23 cellular contexts compared by ENCODE assay signal in the genomic region with DNA sequence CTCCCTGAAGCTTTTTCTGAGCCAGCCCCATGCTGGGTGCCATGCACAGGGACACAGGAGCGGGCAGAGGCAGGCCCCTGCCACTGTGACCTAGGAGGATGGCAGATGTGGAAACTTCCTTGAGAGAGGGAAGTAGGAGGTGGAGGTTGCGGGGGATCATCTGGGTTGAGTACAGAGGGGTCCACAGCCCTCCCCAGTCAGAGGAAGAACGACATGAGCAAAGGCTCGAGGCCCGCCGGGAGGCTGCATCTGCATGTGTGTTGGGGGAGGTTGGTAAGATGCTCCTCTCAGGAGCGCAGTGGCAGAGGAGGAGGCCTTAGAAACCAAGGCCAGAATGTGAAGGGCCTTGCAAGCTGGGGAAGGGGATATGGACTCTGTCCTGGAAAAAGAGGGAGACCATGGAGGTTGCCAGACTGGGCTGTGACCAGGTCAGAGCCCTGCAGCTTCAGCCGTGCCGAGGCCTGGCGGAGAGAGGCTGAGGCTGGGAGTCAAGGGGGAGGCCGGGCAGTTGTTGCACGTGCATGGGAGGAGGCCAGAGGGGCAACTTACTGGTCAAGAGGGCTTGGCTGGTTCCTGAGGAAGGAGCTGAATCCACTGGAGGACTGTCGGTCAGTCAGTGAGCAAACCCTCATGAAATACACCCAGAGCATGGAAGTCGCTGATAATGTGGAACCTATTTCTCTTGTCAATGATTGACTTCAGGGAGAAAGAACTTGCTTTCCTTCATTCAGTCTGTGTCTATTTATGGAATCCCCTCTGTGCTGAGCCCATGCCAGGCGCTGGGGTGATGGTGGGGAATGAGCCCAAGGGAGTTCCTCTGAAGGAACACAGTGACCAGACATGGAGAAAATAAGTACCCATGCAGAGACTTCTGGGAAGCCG. TPM values are rescaled to one million over a fixed set of nuclear protein-coding genes. Genes with fewer than 3 reads are reported as not detected.
DNase-seq lines count a peak whose midpoint lies in the region; ATAC-seq and TF ChIP-seq lines count a peak whose summit lies in the region.
"Had no signal": no experiment of that assay in that cellular context is flagged by ENCODE, and none has a peak within 500 bp of the region (broad histone marks: within the 10 kb centered on the region; RNA-seq: fewer than 3 reads in every experiment).

No MANE protein-coding gene starts in this region.

- H3K9me3 Mint-ChIP-seq in brain (peaks cover 3 to 11% (median 7%) of the 10 kb centered on the region in 5 experiments), neural crest cell (no peaks in the 10 kb centered on the region)
- H3K9me3 Mint-ChIP-seq: activated CD4-positive, alpha-beta memory T cell treated with anti-CD3 and anti-CD28 coated beads for 36 hours had no signal

- H3K27me3 Mint-ChIP-seq in brain, result no peaks in the 10 kb centered on the region
- H3K27me3 Mint-ChIP-seq in neural crest cell (ENCODE audit: low read depth), result no peaks in the 10 kb centered on the region
- H3K27me3 Mint-ChIP-seq: activated CD4-positive, alpha-beta memory T cell treated with anti-CD3 and anti-CD28 coated beads for 36 hours; CD4-positive, alpha-beta memory T cell; stimulated activated memory B cell treated with anti-CD40 and anti-IgM and Interleukin-4, amounts not matched to agents 10 μg/mL and 1 μg/mL and 100 μg/mL, for 72 hours had no signal

- H3K4me1 Mint-ChIP-seq in brain (peaks cover 6% of the 10 kb centered on the region), neural crest cell (peaks cover 7% of the 10 kb centered on the region)

- ATAC-seq in GM21529 (IDR thresholded peaks at IDR 0.05; ENCODE audit: unreplicated experiment), result no peak
- ATAC-seq: stimulated activated memory B cell treated with anti-CD40 and anti-IgM and Interleukin-4, amounts not matched to agents 10 μg/mL and 1 μg/mL and 100 μg/mL, for 72 hours had no signal

- DNase-seq in cardiac muscle cell (ENCODE audit: low read depth in 1 of 2, low spot score in 1 of 2) (no peak), neural crest cell (ENCODE audit: low read depth, low spot score) (no peak), tibial artery (peak; percentile 46 to 81), NCI-H2227 (lab: John Stamatoyannopoulos, UW; ENCODE audit: unreplicated experiment) (no peak), DMS79 treated with DMSO at 0.1 percent for 48 hours (lab: John Stamatoyannopoulos, UW) (no peak)
- DNase-seq: activated CD4-positive, alpha-beta memory T cell treated with anti-CD3 and anti-CD28 coated beads for 36 hours; activated CD4-positive, CD25-positive, alpha-beta regulatory T cell; activated gamma-delta T cell treated with Interleukin-2 at 50 U/mL for 16 hours; CD4-positive, alpha-beta memory T cell; erythroblast; foreskin fibroblast; hippocampal formation; KBM-7; NCI-H146; NCI-H69; stimulated activated CD4-positive, alpha-beta T cell treated with anti-CD3 and anti-CD28 coated beads, Interleukin-1b, Interleukin-23, amount 100 ng/mL, for 48 hours had no signal

- H3K9me3 ChIP-seq in cardiac muscle cell (ENCODE audit: low read depth) (no peaks in the 10 kb centered on the region), tibial artery (no peaks in the 10 kb centered on the region)
- H3K9me3 ChIP-seq: adrenal gland, suprapubic skin had no signal

- no peaks in the 10 kb centered on the region for H3K27me3 ChIP-seq in cardiac muscle cell
- H3K27me3 ChIP-seq in tibial artery, result no peaks in the 10 kb centered on the region
- H3K27me3 ChIP-seq: adrenal gland, suprapubic skin had no signal

- H3K4me3 Mint-ChIP-seq in brain (no peak overlapping the region), neural crest cell (no peak overlapping the region)
- H3K4me3 Mint-ChIP-seq: activated CD4-positive, alpha-beta memory T cell treated with anti-CD3 and anti-CD28 coated beads for 36 hours; CD4-positive, alpha-beta memory T cell; stimulated activated memory B cell treated with anti-CD40 and anti-IgM and Interleukin-4, amounts not matched to agents 10 μg/mL and 1 μg/mL and 100 μg/mL, for 72 hours had no signal

- H3K4me3 ChIP-seq in cardiac muscle cell (no peak overlapping the region), tibial artery (no peak overlapping the region)
- H3K4me3 ChIP-seq: adrenal gland, lung, suprapubic skin had no signal

- H3K27ac Mint-ChIP-seq in brain, result peak overlapping the region in 3 of 5 experiments; percentile 11 to 47 (median 42)
- peak overlapping the region; percentile 93 for H3K27ac Mint-ChIP-seq in neural crest cell (ENCODE audit: unreplicated experiment)
- H3K27ac Mint-ChIP-seq: activated CD4-positive, alpha-beta memory T cell treated with anti-CD3 and anti-CD28 coated beads for 36 hours; stimulated activated memory B cell treated with anti-CD40 and anti-IgM and Interleukin-4, amounts not matched to agents 10 μg/mL and 1 μg/mL and 100 μg/mL, for 72 hours had no signal

- peaks cover 8% of the 10 kb centered on the region for H3K36me3 ChIP-seq in cardiac muscle cell
- H3K36me3 ChIP-seq in tibial artery, result peaks cover 0 to 45% (median 16%) of the 10 kb centered on the region in 3 donors

- intact Hi-C loops in tibial artery (cut with DNase I; ENCODE audit: low total_unique reads), result no loop called here

- H3K4me1 ChIP-seq in cardiac muscle cell (ENCODE audit: low read depth), result no peaks in the 10 kb centered on the region
- H3K4me1 ChIP-seq in tibial artery, result peaks cover 0 to 57% (median 21%) of the 10 kb centered on the region in 4 donors
- H3K4me1 ChIP-seq: parathyroid adenoma had no signal

- H3K27ac ChIP-seq in cardiac muscle cell, result peak overlapping the region; percentile 43
- peak overlapping the region; percentile 77 to 84 for H3K27ac ChIP-seq in tibial artery
- H3K27ac ChIP-seq: parathyroid adenoma, suprapubic skin had no signal

- no peak for TF ChIP-seq CTCF in brain (conservative IDR thresholded peaks at IDR 0.05)
- no peak for TF ChIP-seq CTCF in cardiac muscle cell (IDR thresholded peaks at IDR 0.05; ENCODE audit: low read depth, low read length)
- TF ChIP-seq CTCF in neural crest cell (conservative IDR thresholded peaks at IDR 0.05), result no peak
- TF ChIP-seq CTCF in tibial artery (IDR thresholded peaks at IDR 0.05), result no peak

- H3K36me3 Mint-ChIP-seq in brain (peaks cover 81% of the 10 kb centered on the region), neural crest cell (ENCODE audit: low read depth) (peaks cover 23% of the 10 kb centered on the region)

RNA-seq across cellular contexts. Expression of a gene that starts 31.7 kb away (rescaled TPM):
- not detected for polyA plus RNA-seq in brain (ENCODE audit: insufficient read depth, low read depth, low replicate concordance)
- not detected in 2 replicates for total RNA-seq in cardiac muscle cell
- polyA plus RNA-seq in cardiac muscle cell, result 0.57 TPM in 1 of 2 replicates, not detected in the other
- not detected in 2 replicates for total RNA-seq in neural crest cell
- total RNA-seq: activated CD4-positive, alpha-beta memory T cell treated with anti-CD3 and anti-CD28 coated beads for 36 hours; CD4-positive, alpha-beta memory T cell; suprapubic skin had no signal
- polyA plus RNA-seq: CD4-positive, alpha-beta memory T cell had no signal

RNA-seq across cellular contexts. Expression of a gene that starts 32.9 kb away (rescaled TPM):
- polyA plus RNA-seq in brain (ENCODE audit: insufficient read depth, low read depth, low replicate concordance), result 61.4 TPM
- total RNA-seq in cardiac muscle cell, result 62.0 and 77.5 TPM in 2 replicates
- 53.4 and 57.9 TPM in 2 replicates for polyA plus RNA-seq in cardiac muscle cell
- total RNA-seq in neural crest cell, result 56.3 and 59.3 TPM in 2 replicates

Comparison
In these comparisons a context has a peak if more than half of its experiments do, and no peak if none do; other contexts are left out.
1. DNase-seq: peak in tibial artery (2 of 2); none in cardiac muscle cell (0 of 2), neural crest cell (single experiment), NCI-H2227 (single experiment) and DMS79 treated with DMSO at 0.1 percent for 48 hours (single experiment).